Comparison of ENCODE assay signal across 9 cellular contexts in genomic region chr11:62879554-62879953, GRCh38.
A peak's percentile ranks its signal among the peaks of the same experiment; 100 is the strongest.
DNase-seq lines count a peak whose midpoint lies in the region; ATAC-seq, FAIRE-seq and TF ChIP-seq lines count a peak whose summit lies in the region.
"Had no signal": no experiment of that assay in that cellular context is flagged by ENCODE, and none has a peak within 500 bp of the region (broad histone marks: within the 10 kb centered on the region; RNA-seq: fewer than 3 reads in every experiment).

No MANE protein-coding gene starts in this region.

- H3K4me2 ChIP-seq in OCI-LY1 (ENCODE audit: low read length): peak overlapping the region; percentile 93

- DNase-seq in Ammon's horn (ENCODE audit: low spot score) (peak; percentile 43), nephron progenitor cell (no peak), H54 (ENCODE audit: insufficient read length, low spot score) (no peak), NCI-H526 treated with DMSO at 0.1 percent for 48 hours (lab: John Stamatoyannopoulos, UW) (no peak)
- no peak for DNase-seq in effector memory CD8-positive, alpha-beta T cell
- no peak for DNase-seq in effector CD8-positive, alpha-beta T cell (lab: John Stamatoyannopoulos, UW)
- DNase-seq: NCI-H774 had no signal

- peak overlapping the region; percentile 99 for H3K27ac Mint-ChIP-seq in effector memory CD8-positive, alpha-beta T cell
- peak overlapping the region; percentile 100 for H3K27ac Mint-ChIP-seq in nephron progenitor cell

- H3K4me3 Mint-ChIP-seq in effector memory CD8-positive, alpha-beta T cell: peak overlapping the region; percentile 100
- H3K4me3 Mint-ChIP-seq in nephron progenitor cell: peak overlapping the region; percentile 100

- H3F3A ChIP-seq in OCI-LY1 (ENCODE audit: insufficient read depth, low read length): no peaks in the 10 kb centered on the region

- no peaks in the 10 kb centered on the region for H3K9me2 ChIP-seq in OCI-LY1 (ENCODE audit: low read depth, low read length)

- no peak overlapping the region for H2AFZ ChIP-seq in OCI-LY1 (ENCODE audit: low read length)

- no peaks in the 10 kb centered on the region for H3K9me3 ChIP-seq in OCI-LY1 (ENCODE audit: low read length)

- peaks cover 34% of the 10 kb centered on the region for H3K4me1 ChIP-seq in OCI-LY1 (ENCODE audit: insufficient read depth, low read length, severe bottlenecking)

- H4K20me1 ChIP-seq in OCI-LY1 (ENCODE audit: insufficient read depth, low read length): no peaks in the 10 kb centered on the region

- no peaks in the 10 kb centered on the region for H3K9me3 Mint-ChIP-seq in effector memory CD8-positive, alpha-beta T cell
- H3K9me3 Mint-ChIP-seq in nephron progenitor cell: no peaks in the 10 kb centered on the region

- peak overlapping the region; percentile 85 for H3K27ac ChIP-seq in OCI-LY1 (ENCODE audit: low read depth, low read length, poor library complexity, severe bottlenecking)

- peaks cover 80% of the 10 kb centered on the region for H3K36me3 ChIP-seq in OCI-LY1 (ENCODE audit: insufficient read depth, low read length)

- H3K27me3 ChIP-seq in OCI-LY1 (ENCODE audit: insufficient read depth, low read length): no peaks in the 10 kb centered on the region

- H3K4me1 Mint-ChIP-seq in effector memory CD8-positive, alpha-beta T cell (ENCODE audit: low read depth in 2 of 2): peaks cover 35 to 41% of the 10 kb centered on the region in 2 donors
- peaks cover 54% of the 10 kb centered on the region for H3K4me1 Mint-ChIP-seq in nephron progenitor cell

- FAIRE-seq in H54 (lab: Jason Lieb, UNC): no peak

- no peak for ATAC-seq in effector memory CD8-positive, alpha-beta T cell (replicated peaks)
- ATAC-seq in GM18505 (IDR thresholded peaks at IDR 0.05; ENCODE audit: unreplicated experiment): no peak

- peaks cover 51% of the 10 kb centered on the region for H3K36me3 Mint-ChIP-seq in effector memory CD8-positive, alpha-beta T cell (ENCODE audit: insufficient read depth)
- H3K36me3 Mint-ChIP-seq in nephron progenitor cell (ENCODE audit: low read depth): peaks cover 57% of the 10 kb centered on the region

- TF ChIP-seq CTCF in OCI-LY1 (IDR thresholded peaks at IDR 0.05; ENCODE audit: low read length) (no peak), nephron progenitor cell (IDR thresholded peaks at IDR 0.05) (no peak)

- no peak overlapping the region for H3K4me3 ChIP-seq in OCI-LY1 (ENCODE audit: low read depth, low read length, poor library complexity, severe bottlenecking)

- peaks cover 9% of the 10 kb centered on the region for H3K79me2 ChIP-seq in OCI-LY1 (ENCODE audit: insufficient read depth, low read length)

- TF ChIP-seq POLR2A in H54 (IDR thresholded peaks at IDR 0.05; ENCODE audit: low read depth, low read length) (no peak), GM18505 (IDR thresholded peaks at IDR 0.05; ENCODE audit: borderline replicate concordance, extremely low read depth, insufficient read depth, insufficient read length) (no peak)

- H3K27me3 Mint-ChIP-seq in effector memory CD8-positive, alpha-beta T cell: no peaks in the 10 kb centered on the region
- H3K27me3 Mint-ChIP-seq in nephron progenitor cell (ENCODE audit: low read depth, poor library complexity): no peaks in the 10 kb centered on the region

- no peak overlapping the region; the same call in 1 of the 2 replicates for H3K9ac ChIP-seq in OCI-LY1 (ENCODE audit: low read length)
